17 cellular contexts compared by ENCODE assay signal in the genomic region with DNA sequence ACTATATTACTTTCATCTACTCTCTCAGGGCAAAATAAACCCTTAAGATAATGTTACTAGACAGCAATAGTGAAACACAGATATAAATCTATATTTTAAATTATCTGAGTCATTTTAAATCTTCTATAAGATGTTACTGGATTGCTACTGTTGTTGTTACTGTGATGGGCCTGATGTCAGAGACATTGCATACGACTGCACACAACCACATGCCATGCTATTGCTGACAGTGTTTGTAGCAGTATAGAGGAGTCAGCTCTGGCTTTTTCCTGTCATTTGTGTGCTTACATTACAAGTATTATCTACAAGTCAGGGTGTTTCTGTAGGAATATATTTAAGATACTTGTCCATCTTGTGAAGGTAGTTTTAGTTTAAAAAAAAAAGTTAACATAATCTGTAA.
A peak's percentile ranks its signal among the peaks of the same experiment; 100 is the strongest.
DNase-seq lines count a peak whose midpoint lies in the region; ATAC-seq, FAIRE-seq and TF ChIP-seq lines count a peak whose summit lies in the region.
"Had no signal": no experiment of that assay in that cellular context is flagged by ENCODE, and none has a peak within 500 bp of the region (broad histone marks: within the 10 kb centered on the region; RNA-seq: fewer than 3 reads in every experiment).

No MANE protein-coding gene starts in this region.

- FAIRE-seq in H54 (lab: Jason Lieb, UNC) (peak; percentile 45), D721Med (lab: Jason Lieb, UNC) (no peak)
- FAIRE-seq: G401.6, GM12892 had no signal

- H3K36me3 Mint-ChIP-seq in activated CD4-positive, alpha-beta T cell treated with anti-CD3 and anti-CD28 coated beads for 36 hours (ENCODE audit: low read depth) = no peaks in the 10 kb centered on the region
- H3K36me3 Mint-ChIP-seq in activated CD4-positive, alpha-beta T cell treated with anti-CD3 and anti-CD28 coated beads, Interleukin-2, amount 10 ng/mL, durations not matched to agents 7 days and 5 days (ENCODE audit: low read depth) = no peaks in the 10 kb centered on the region
- H3K36me3 Mint-ChIP-seq: CD4-positive, alpha-beta memory T cell had no signal

- no peak overlapping the region for H3K27ac ChIP-seq in brain microvascular endothelial cell

- H3K27me3 ChIP-seq in brain microvascular endothelial cell (replicated peaks) (no peaks in the 10 kb centered on the region), MG63 (no peaks in the 10 kb centered on the region)

- no peaks in the 10 kb centered on the region for H3K36me3 ChIP-seq in brain microvascular endothelial cell (replicated peaks)
- H3K36me3 ChIP-seq in MG63 = no peaks in the 10 kb centered on the region

- peaks cover 8% of the 10 kb centered on the region for H3K4me1 Mint-ChIP-seq in activated CD4-positive, alpha-beta T cell treated with anti-CD3 and anti-CD28 coated beads for 36 hours
- H3K4me1 Mint-ChIP-seq in activated CD4-positive, alpha-beta T cell treated with anti-CD3 and anti-CD28 coated beads, Interleukin-2, amount 10 ng/mL, durations not matched to agents 7 days and 5 days = peaks cover 6% of the 10 kb centered on the region

- TF ChIP-seq POLR2A in H54 (IDR thresholded peaks at IDR 0.05; ENCODE audit: low read depth, low read length) = no peak

- POLR2A ChIA-PET in activated CD4-positive, alpha-beta T cell treated with anti-CD3 and anti-CD28 coated beads for 36 hours (lab: Charles Lee) = no interaction called here
- POLR2A ChIA-PET in activated CD4-positive, alpha-beta T cell treated with anti-CD3 and anti-CD28 coated beads, Interleukin-2, amount 10 ng/mL, durations not matched to agents 7 days and 5 days (lab: Charles Lee) = no interaction called here

- TF ChIP-seq CTCF in brain microvascular endothelial cell (IDR thresholded peaks at IDR 0.05; ENCODE audit: low read depth, low read length, missing control alignments) (no peak), D721Med (IDR thresholded peaks at IDR 0.05; ENCODE audit: insufficient read depth, missing control alignments) (no peak)

- H3K4me3 Mint-ChIP-seq in activated CD4-positive, alpha-beta T cell treated with anti-CD3 and anti-CD28 coated beads for 36 hours = no peak overlapping the region
- no peak overlapping the region for H3K4me3 Mint-ChIP-seq in activated CD4-positive, alpha-beta T cell treated with anti-CD3 and anti-CD28 coated beads, Interleukin-2, amount 10 ng/mL, durations not matched to agents 7 days and 5 days
- H3K4me3 Mint-ChIP-seq: CD4-positive, alpha-beta memory T cell had no signal

- ATAC-seq in activated CD4-positive, alpha-beta T cell treated with anti-CD3 and anti-CD28 coated beads for 36 hours = peak; percentile 54

- no peak for DNase-seq in activated CD4-positive, alpha-beta T cell treated with anti-CD3 and anti-CD28 coated beads for 36 hours
- no peak for DNase-seq in activated CD4-positive, alpha-beta T cell treated with anti-CD3 and anti-CD28 coated beads, Interleukin-2, amount 10 ng/mL, durations not matched to agents 7 days and 5 days
- DNase-seq in G401 (ENCODE audit: low spot score) (peak; percentile 37), H54 (ENCODE audit: insufficient read length, low spot score) (no peak), brain microvascular endothelial cell (peak; percentile 20), pons (ENCODE audit: low spot score) (no peak), D721Med (ENCODE audit: insufficient read length, low spot score) (no peak), MG63 (no peak)
- DNase-seq: Calu3; CD4-positive, alpha-beta memory T cell; COR-L47; DMS79 treated with DMSO at 0.1 percent for 48 hours; GOT3; H7; HCEC 1CT had no signal

- no peak overlapping the region for H3K4me3 ChIP-seq in brain microvascular endothelial cell (ENCODE audit: low read depth, low read length)
- H3K4me3 ChIP-seq in MG63 = no peak overlapping the region

- no peaks in the 10 kb centered on the region for H3K9me3 ChIP-seq in MG63

- no peaks in the 10 kb centered on the region for H3K9me3 Mint-ChIP-seq in activated CD4-positive, alpha-beta T cell treated with anti-CD3 and anti-CD28 coated beads for 36 hours (ENCODE audit: low read depth)
- no peaks in the 10 kb centered on the region for H3K9me3 Mint-ChIP-seq in activated CD4-positive, alpha-beta T cell treated with anti-CD3 and anti-CD28 coated beads, Interleukin-2, amount 10 ng/mL, durations not matched to agents 7 days and 5 days

- no peak overlapping the region for H3K27ac Mint-ChIP-seq in activated CD4-positive, alpha-beta T cell treated with anti-CD3 and anti-CD28 coated beads for 36 hours
- H3K27ac Mint-ChIP-seq in activated CD4-positive, alpha-beta T cell treated with anti-CD3 and anti-CD28 coated beads, Interleukin-2, amount 10 ng/mL, durations not matched to agents 7 days and 5 days = no peak overlapping the region

- in situ Hi-C loops in G401 (cut with HindIII; ENCODE audit: low sequenced_read_pairs) (no loop called here), brain microvascular endothelial cell (cut with HindIII; ENCODE audit: low pct_ligation_motif_present, low sequenced_read_pairs) (no loop called here)

- CTCF ChIA-PET in activated CD4-positive, alpha-beta T cell treated with anti-CD3 and anti-CD28 coated beads for 36 hours (lab: Charles Lee) = no interaction called here
- CTCF ChIA-PET in activated CD4-positive, alpha-beta T cell treated with anti-CD3 and anti-CD28 coated beads, Interleukin-2, amount 10 ng/mL, durations not matched to agents 7 days and 5 days (lab: Charles Lee) = no interaction called here

- intact Hi-C loops in activated CD4-positive, alpha-beta T cell treated with anti-CD3 and anti-CD28 coated beads for 36 hours (cut with DNase I, micrococcal nuclease) = loop anchor here (2.0 to 10.0 kb wide), 2 partner anchors 64 to 198 kb away; partner anchors contain the start of genes CCDC148 (in 1 of the 2) and PKP4 (in 1 of the 2)

- H3K27me3 Mint-ChIP-seq in activated CD4-positive, alpha-beta T cell treated with anti-CD3 and anti-CD28 coated beads for 36 hours = peaks cover 13% of the 10 kb centered on the region
- H3K27me3 Mint-ChIP-seq in activated CD4-positive, alpha-beta T cell treated with anti-CD3 and anti-CD28 coated beads, Interleukin-2, amount 10 ng/mL, durations not matched to agents 7 days and 5 days = peaks cover 6% of the 10 kb centered on the region

Comparison
In these comparisons a context has a peak if more than half of its experiments do, and no peak if none do; other contexts are left out.
1. DNase-seq: peak in G401 (single experiment) and brain microvascular endothelial cell (single experiment); none in activated CD4-positive, alpha-beta T cell treated with anti-CD3 and anti-CD28 coated beads for 36 hours (single experiment), activated CD4-positive, alpha-beta T cell treated with anti-CD3 and anti-CD28 coated beads, Interleukin-2, amount 10 ng/mL, durations not matched to agents 7 days and 5 days (single experiment), H54 (single experiment), pons (single experiment), D721Med (single experiment) and MG63 (single experiment).